Comparison of ENCODE assay signal across 1 cellular context in genomic region chr19:15113245-15114152, GRCh38.
TF ChIP-seq lines count a peak whose summit lies in the region.

No MANE protein-coding gene starts in this region.

TF ChIP-seq in IMR-90, 13 proteins besides CTCF, POLR2A, EP300 and RAD21:
- TF ChIP-seq MAFK (IDR thresholded peaks at IDR 0.05; ENCODE audit: low read depth, low read length) (no peak), RFX5 (IDR thresholded peaks at IDR 0.05; ENCODE audit: low read depth, low read length) (no peak)
